20 cellular contexts compared by ENCODE assay signal in the genomic region with DNA sequence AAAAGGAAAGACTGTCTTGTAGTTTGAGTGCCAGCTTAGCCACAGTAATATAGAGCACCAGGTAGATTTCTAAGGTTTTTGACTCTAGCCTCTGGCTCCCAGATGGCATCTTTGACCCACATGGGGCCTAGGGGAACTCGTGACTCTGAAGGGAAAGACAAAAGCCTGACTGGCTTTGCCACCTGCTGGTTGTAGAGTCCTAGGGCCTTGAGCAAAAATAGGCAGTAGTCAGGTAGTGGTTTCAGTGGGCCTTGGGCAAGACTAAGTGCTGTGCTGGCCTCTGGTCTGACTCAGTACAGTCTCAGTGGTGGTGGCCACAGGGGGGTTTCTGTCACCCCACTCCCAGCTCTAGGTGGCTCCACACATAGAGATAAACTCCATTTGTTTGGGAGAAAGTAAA.
DNase-seq lines count a peak whose midpoint lies in the region; ATAC-seq and TF ChIP-seq lines count a peak whose summit lies in the region.
"Had no signal": no experiment of that assay in that cellular context is flagged by ENCODE, and none has a peak within 500 bp of the region (broad histone marks: within the 10 kb centered on the region; RNA-seq: fewer than 3 reads in every experiment).

No MANE protein-coding gene starts in this region.

- H3K36me3 ChIP-seq in GM23338 (ENCODE audit: insufficient read depth) = no peaks in the 10 kb centered on the region
- no peaks in the 10 kb centered on the region for H3K36me3 ChIP-seq in MM.1S (replicated peaks; ENCODE audit: insufficient read depth, low read length)
- no peaks in the 10 kb centered on the region for H3K36me3 ChIP-seq in endodermal cell (ENCODE audit: control insufficient read depth, insufficient read depth, low read length)
- H3K36me3 ChIP-seq in neural progenitor cell = no peaks in the 10 kb centered on the region
- H3K36me3 ChIP-seq: BLaER1 had no signal

- intact Hi-C loops in Right ventricle myocardium inferior (cut with DNase I) = no loop called here

- H3K4me3 Mint-ChIP-seq in GM23338 = no peak overlapping the region
- H3K4me3 Mint-ChIP-seq in endodermal cell = no peak overlapping the region
- no peak overlapping the region for H3K4me3 Mint-ChIP-seq in neural progenitor cell
- no peak overlapping the region for H3K4me3 Mint-ChIP-seq in stimulated activated memory B cell treated with anti-CD40 and anti-IgM and Interleukin-4, amounts not matched to agents 10 μg/mL and 1 μg/mL and 100 μg/mL, for 72 hours
- H3K4me3 Mint-ChIP-seq: CD14-positive monocyte; CD4-positive, alpha-beta memory T cell; HFFc6 had no signal

- H3K27me3 ChIP-seq in GM23338 (ENCODE audit: insufficient read depth) (no peaks in the 10 kb centered on the region), MM.1S (replicated peaks; ENCODE audit: insufficient read depth, low read length) (no peaks in the 10 kb centered on the region), endodermal cell (ENCODE audit: control insufficient read depth, insufficient read depth, low read length, poor library complexity, severe bottlenecking) (no peaks in the 10 kb centered on the region), neural progenitor cell (no peaks in the 10 kb centered on the region)
- H3K27me3 ChIP-seq: BLaER1 had no signal

- H3K9me3 Mint-ChIP-seq in GM23338 = peaks cover 9% of the 10 kb centered on the region; the same call in 1 of the 3 replicates
- no peaks in the 10 kb centered on the region for H3K9me3 Mint-ChIP-seq in endodermal cell
- no peaks in the 10 kb centered on the region for H3K9me3 Mint-ChIP-seq in neural progenitor cell
- no peaks in the 10 kb centered on the region for H3K9me3 Mint-ChIP-seq in stimulated activated memory B cell treated with anti-CD40 and anti-IgM and Interleukin-4, amounts not matched to agents 10 μg/mL and 1 μg/mL and 100 μg/mL, for 72 hours

- TF ChIP-seq CTCF in GM23338 (conservative IDR thresholded peaks at IDR 0.05; ENCODE audit: low read depth in 2 of 2) (0 out of 4 replicates have a peak, but pooled peaks of 1 of the 2 experiments have one; percentile 17), MM.1S (IDR thresholded peaks at IDR 0.05; ENCODE audit: low read length) (0 out of 2 replicates have a peak, but pooled peaks have one; percentile 25), endodermal cell (conservative IDR thresholded peaks at IDR 0.05) (peak; percentile 45), neural progenitor cell (IDR thresholded peaks at IDR 0.05) (no peak)

- no peaks in the 10 kb centered on the region for H4K20me1 ChIP-seq in GM23338 (replicated peaks; ENCODE audit: insufficient read depth)
- H4K20me1 ChIP-seq in MM.1S (ENCODE audit: insufficient read depth, low read length) = no peaks in the 10 kb centered on the region
- H4K20me1 ChIP-seq in neural progenitor cell (ENCODE audit: low read depth) = no peaks in the 10 kb centered on the region
- H4K20me1 ChIP-seq: BLaER1 had no signal

- H3K9me2 ChIP-seq in GM23338 (ENCODE audit: insufficient read depth) (no peaks in the 10 kb centered on the region), MM.1S (replicated peaks; ENCODE audit: insufficient read depth, low read length) (no peaks in the 10 kb centered on the region)

- H3K79me2 ChIP-seq in GM23338 (replicated peaks; ENCODE audit: insufficient read depth) = no peaks in the 10 kb centered on the region
- H3K79me2 ChIP-seq in MM.1S (ENCODE audit: low read length) = no peaks in the 10 kb centered on the region
- no peaks in the 10 kb centered on the region for H3K79me2 ChIP-seq in neural progenitor cell (ENCODE audit: low read depth)

- H3K9ac ChIP-seq in MM.1S (ENCODE audit: low read length) (no peak overlapping the region), endodermal cell (ENCODE audit: extremely low read depth, low read length, poor library complexity, severe bottlenecking) (no peak overlapping the region), neural progenitor cell (no peak overlapping the region)
- H3K9ac ChIP-seq: BLaER1, GM23248 had no signal

- H3K4me1 ChIP-seq in GM23338 (ENCODE audit: insufficient read depth) = no peaks in the 10 kb centered on the region
- H3K4me1 ChIP-seq in MM.1S (ENCODE audit: low read length) = no peaks in the 10 kb centered on the region
- H3K4me1 ChIP-seq in endodermal cell (ENCODE audit: control insufficient read depth, insufficient read depth, low read length) = no peaks in the 10 kb centered on the region
- no peaks in the 10 kb centered on the region for H3K4me1 ChIP-seq in neural progenitor cell
- H3K4me1 ChIP-seq: BLaER1 had no signal

- DNase-seq in GM23338 (ENCODE audit: low spot score) (peak; percentile 23), MM.1S (peak; percentile 41), endodermal cell (peak; percentile 53), neural progenitor cell (ENCODE audit: low spot score) (peak; percentile 4), Right ventricle myocardium inferior (ENCODE audit: missing footprints) (no peak)
- no peak for DNase-seq in stimulated activated naive CD4-positive, alpha-beta T cell (lab: John Stamatoyannopoulos, UW)
- DNase-seq: 8988T; CD4-positive, alpha-beta memory T cell; DMS153; DND-41; EL; GM23248; HFFc6; IMR-90 had no signal

- H3K27me3 Mint-ChIP-seq in GM23338 (ENCODE audit: insufficient read depth, low read depth, poor library complexity) = peaks cover 2% of the 10 kb centered on the region
- no peaks in the 10 kb centered on the region for H3K27me3 Mint-ChIP-seq in endodermal cell (ENCODE audit: insufficient read depth)
- no peaks in the 10 kb centered on the region for H3K27me3 Mint-ChIP-seq in neural progenitor cell (ENCODE audit: insufficient read depth, low read depth)
- no peaks in the 10 kb centered on the region for H3K27me3 Mint-ChIP-seq in stimulated activated memory B cell treated with anti-CD40 and anti-IgM and Interleukin-4, amounts not matched to agents 10 μg/mL and 1 μg/mL and 100 μg/mL, for 72 hours
- H3K27me3 Mint-ChIP-seq: CD4-positive, alpha-beta memory T cell had no signal

- no peaks in the 10 kb centered on the region for H3K9me3 ChIP-seq in MM.1S (replicated peaks; ENCODE audit: insufficient read depth, low read length)
- H3K9me3 ChIP-seq in endodermal cell (ENCODE audit: control insufficient read depth, low read length) = no peaks in the 10 kb centered on the region
- no peaks in the 10 kb centered on the region for H3K9me3 ChIP-seq in neural progenitor cell (ENCODE audit: low read depth)
- H3K9me3 ChIP-seq: BLaER1 had no signal

- H2AFZ ChIP-seq in GM23338 (no peak overlapping the region), MM.1S (ENCODE audit: low read length) (no peak overlapping the region), neural progenitor cell (replicated peaks) (no peak overlapping the region)
- H2AFZ ChIP-seq: GM23248 had no signal

- 29 to 69% methylated on average over 1 of the region's 1 CpG for WGBS in endodermal cell (ENCODE audit: insufficient coverage in 1 of 2, insufficient read length in 1 of 2), 2 experiments

- H3K27ac ChIP-seq in GM23338 (ENCODE audit: low read depth) = no peak overlapping the region
- H3K27ac ChIP-seq in MM.1S (ENCODE audit: low read length) = no peak overlapping the region
- H3K27ac ChIP-seq in endodermal cell (ENCODE audit: low read depth, low read length) = no peak overlapping the region
- no peak overlapping the region for H3K27ac ChIP-seq in neural progenitor cell
- H3K27ac ChIP-seq: BLaER1, GM23248, HL-60 had no signal

- H3K36me3 Mint-ChIP-seq in GM23338 (ENCODE audit: low read depth) (no peaks in the 10 kb centered on the region), endodermal cell (ENCODE audit: low read depth) (no peaks in the 10 kb centered on the region), neural progenitor cell (no peaks in the 10 kb centered on the region)
- H3K36me3 Mint-ChIP-seq in stimulated activated memory B cell treated with anti-CD40 and anti-IgM and Interleukin-4, amounts not matched to agents 10 μg/mL and 1 μg/mL and 100 μg/mL, for 72 hours = no peaks in the 10 kb centered on the region
- H3K36me3 Mint-ChIP-seq: CD14-positive monocyte; CD4-positive, alpha-beta memory T cell had no signal

- ATAC-seq in GM23338 (no peak), Right ventricle myocardium inferior (no peak)
- ATAC-seq in stimulated activated memory B cell treated with anti-CD40 and anti-IgM and Interleukin-4, amounts not matched to agents 10 μg/mL and 1 μg/mL and 100 μg/mL, for 72 hours = no peak
- ATAC-seq: GM12878, HCT116 had no signal

- H3F3A ChIP-seq in GM23338 (replicated peaks; ENCODE audit: low read depth) = no peaks in the 10 kb centered on the region
- no peaks in the 10 kb centered on the region for H3F3A ChIP-seq in MM.1S (ENCODE audit: insufficient read depth, low read length)
- no peaks in the 10 kb centered on the region for H3F3A ChIP-seq in neural progenitor cell (ENCODE audit: low read depth)

- H3K27ac Mint-ChIP-seq in GM23338 (peak overlapping the region; percentile 30; the same call in 1 of the 2 replicates), endodermal cell (no peak overlapping the region), neural progenitor cell (no peak overlapping the region)
- H3K27ac Mint-ChIP-seq in stimulated activated memory B cell treated with anti-CD40 and anti-IgM and Interleukin-4, amounts not matched to agents 10 μg/mL and 1 μg/mL and 100 μg/mL, for 72 hours = no peak overlapping the region
- H3K27ac Mint-ChIP-seq: CD14-positive monocyte; CD4-positive, alpha-beta memory T cell; HFFc6 had no signal

- H3K4me2 ChIP-seq in GM23338 (no peak overlapping the region), MM.1S (ENCODE audit: low read depth, low read length) (no peak overlapping the region), neural progenitor cell (no peak overlapping the region)
- H3K4me2 ChIP-seq: BLaER1 had no signal

- H3K4me3 ChIP-seq in GM23338 (no peak overlapping the region), MM.1S (ENCODE audit: low read length) (no peak overlapping the region), endodermal cell (ENCODE audit: low read length) (no peak overlapping the region), neural progenitor cell (no peak overlapping the region)
- H3K4me3 ChIP-seq: BLaER1, GM12878, GM23248 had no signal

- H3K4me1 Mint-ChIP-seq in GM23338 = no peaks in the 10 kb centered on the region
- H3K4me1 Mint-ChIP-seq in endodermal cell = no peaks in the 10 kb centered on the region
- no peaks in the 10 kb centered on the region for H3K4me1 Mint-ChIP-seq in neural progenitor cell
- H3K4me1 Mint-ChIP-seq in stimulated activated memory B cell treated with anti-CD40 and anti-IgM and Interleukin-4, amounts not matched to agents 10 μg/mL and 1 μg/mL and 100 μg/mL, for 72 hours = no peaks in the 10 kb centered on the region
- H3K4me1 Mint-ChIP-seq: CD14-positive monocyte; CD4-positive, alpha-beta memory T cell had no signal

TF ChIP-seq in GM23338, 12 proteins besides CTCF, POLR2A, EP300 and RAD21 (continues in another document):
- TF ChIP-seq JUNB (IDR thresholded peaks at IDR 0.05; ENCODE audit: unreplicated experiment) (no peak), ZNF114 (CRISPR knock-in tag; IDR thresholded peaks at IDR 0.05) (no peak)

Comparison
In these comparisons a context has a peak if more than half of its experiments do, and no peak if none do; other contexts are left out.
1. DNase-seq: peak in GM23338 (single experiment), MM.1S (single experiment), endodermal cell (single experiment) and neural progenitor cell (single experiment); none in Right ventricle myocardium inferior (single experiment) and stimulated activated naive CD4-positive, alpha-beta T cell (0 of 6).